9 cellular contexts compared by ENCODE assay signal in genomic region chr21:29245104-29245643, GRCh38. TPM values are rescaled to one million over a fixed set of nuclear protein-coding genes. Genes with fewer than 3 reads are reported as not detected.
DNase-seq lines count a peak whose midpoint lies in the region; ATAC-seq and TF ChIP-seq lines count a peak whose summit lies in the region.
"Had no signal": no experiment of that assay in that cellular context is flagged by ENCODE, and none has a peak within 500 bp of the region (broad histone marks: within the 10 kb centered on the region; RNA-seq: fewer than 3 reads in every experiment).

No MANE protein-coding gene starts in this region.

- ATAC-seq in GM18868 (IDR thresholded peaks at IDR 0.05; ENCODE audit: unreplicated experiment) (peak; percentile 79), HG03039 (IDR thresholded peaks at IDR 0.05; ENCODE audit: unreplicated experiment) (peak; percentile 91), body of pancreas (peak; percentile 35)

- H3K36me3 ChIP-seq in BLaER1 treated with 17β-estradiol and CSF1 and Interleukin-3, amounts not matched to agents 10 nM and 100 nM = no peaks in the 10 kb centered on the region
- no peaks in the 10 kb centered on the region for H3K36me3 ChIP-seq in body of pancreas (replicated peaks in 1 of 2; ENCODE audit: insufficient read depth in 1 of 2, low read depth in 2 of 2)

- 36 to 63% methylated on average over 3 of the region's 3 CpGs for WGBS in body of pancreas, 2 donors

- H3K4me2 ChIP-seq in BLaER1 treated with 17β-estradiol and CSF1 and Interleukin-3, amounts not matched to agents 10 nM and 100 nM = peak overlapping the region in 8 of 11 experiments; percentile 37 to 82 (median 74); a peak in 16 of 22 replicates

- H4K20me1 ChIP-seq in BLaER1 treated with 17β-estradiol and CSF1 and Interleukin-3, amounts not matched to agents 10 nM and 100 nM = no peaks in the 10 kb centered on the region

- no peaks in the 10 kb centered on the region for H3K27me3 ChIP-seq in BLaER1 treated with 17β-estradiol and CSF1 and Interleukin-3, amounts not matched to agents 10 nM and 100 nM
- no peaks in the 10 kb centered on the region for H3K27me3 ChIP-seq in body of pancreas

- DNase-seq in body of pancreas (peak in 2 of 4 donors; percentile 20 to 23), HT-29 (ENCODE audit: low spot score) (no peak), NK-92 (lab: John Stamatoyannopoulos, UW; ENCODE audit: unreplicated experiment) (no peak), foreskin melanocyte (no peak), HuH-7 (ENCODE audit: low spot score) (no peak)
- DNase-seq: EL had no signal

- TF ChIP-seq POLR2A in body of pancreas (IDR thresholded peaks at IDR 0.05) = no peak

- H3K9me3 ChIP-seq in BLaER1 treated with 17β-estradiol and CSF1 and Interleukin-3, amounts not matched to agents 10 nM and 100 nM (replicated peaks in 1 of 11) = peaks cover 0 to 30% (median 10%) of the 10 kb centered on the region in 11 experiments; a peak in 14 of 22 replicates
- no peaks in the 10 kb centered on the region for H3K9me3 ChIP-seq in body of pancreas

- H3K9ac ChIP-seq in BLaER1 treated with 17β-estradiol and CSF1 and Interleukin-3, amounts not matched to agents 10 nM and 100 nM = peak overlapping the region in 5 of 11 experiments; percentile 6 to 70 (median 61); a peak in 9 of 22 replicates

- peak overlapping the region in 8 of 11 experiments; percentile 23 to 90 (median 70); a peak in 13 of 22 replicates for H3K27ac ChIP-seq in BLaER1 treated with 17β-estradiol and CSF1 and Interleukin-3, amounts not matched to agents 10 nM and 100 nM
- H3K27ac ChIP-seq in body of pancreas = peak overlapping the region in 2 of 4 donors; percentile 2 to 9

- no peak for TF ChIP-seq CTCF in body of pancreas (IDR thresholded peaks at IDR 0.05)

- H3K4me3 ChIP-seq in BLaER1 treated with 17β-estradiol and CSF1 and Interleukin-3, amounts not matched to agents 10 nM and 100 nM = no peak overlapping the region
- H3K4me3 ChIP-seq in body of pancreas = no peak overlapping the region

- intact Hi-C loops in body of pancreas (cut with DNase I) = no loop called here

- peaks cover 0 to 96% (median 49%) of the 10 kb centered on the region in 10 experiments; a peak in 15 of 20 replicates for H3K4me1 ChIP-seq in BLaER1 treated with 17β-estradiol and CSF1 and Interleukin-3, amounts not matched to agents 10 nM and 100 nM
- peaks cover 7% of the 10 kb centered on the region for H3K4me1 ChIP-seq in body of pancreas

RNA-seq across cellular contexts. Expression of gene BACH1, which starts 53.5 kb away (rescaled TPM):
- 10 to 100 TPM; 28.5 to 29.7 TPM for total RNA-seq in body of pancreas
- 13.2 and 17.8 TPM in 2 replicates for total RNA-seq in HT-29 (2014; rRNA removed; shearing (Covaris generic))

Comparison
In these comparisons a context has a peak if more than half of its experiments do, and no peak if none do; other contexts are left out.
1. ATAC-seq: peak in every context shown above with its lines; median percentile 91 in HG03039; 79 in GM18868; 35 in body of pancreas.